Comparison of ENCODE assay signal across 1 cellular context in genomic region chr4:13875160-13875559, GRCh38.
TF ChIP-seq lines count a peak whose summit lies in the region.

No MANE protein-coding gene starts in this region.

TF ChIP-seq in IMR-90, 13 proteins besides CTCF, POLR2A, EP300 and RAD21:
- TF ChIP-seq SMC3 (IDR thresholded peaks at IDR 0.05; ENCODE audit: low read depth, low read length), result no peak
- TF ChIP-seq RFX5 (IDR thresholded peaks at IDR 0.05; ENCODE audit: low read depth, low read length), result no peak
- TF ChIP-seq FOS (IDR thresholded peaks at IDR 0.05; ENCODE audit: low read depth, low read length), result no peak
- no peak for TF ChIP-seq CEBPB (IDR thresholded peaks at IDR 0.05; ENCODE audit: low read depth, low read length)
- TF ChIP-seq MAFK (IDR thresholded peaks at IDR 0.05; ENCODE audit: low read depth, low read length), result no peak
- no peak for TF ChIP-seq MXI1 (IDR thresholded peaks at IDR 0.05; ENCODE audit: borderline replicate concordance, low read depth, low read length)
- no peak for TF ChIP-seq CHD1 (IDR thresholded peaks at IDR 0.05; ENCODE audit: low read depth, low read length)
- no peak for TF ChIP-seq RCOR1 (IDR thresholded peaks at IDR 0.05; ENCODE audit: insufficient replicate concordance, low read length)
- TF ChIP-seq NFE2L2 (IDR thresholded peaks at IDR 0.05; ENCODE audit: low read depth, low read length), result no peak
- TF ChIP-seq MAZ (IDR thresholded peaks at IDR 0.05; ENCODE audit: borderline replicate concordance, low read depth, low read length), result no peak
- TF ChIP-seq USF2 (IDR thresholded peaks at IDR 0.05; ENCODE audit: low read depth, low read length), result no peak
- TF ChIP-seq ELK1 (IDR thresholded peaks at IDR 0.05; ENCODE audit: borderline replicate concordance, low read depth, low read length), result no peak
- no peak for TF ChIP-seq BHLHE40 (IDR thresholded peaks at IDR 0.05; ENCODE audit: low read depth, low read length)
TF ChIP-seq in IMR-90: peak in this region for 0.
